Comparison of ENCODE assay signal across 28 cellular contexts in the genomic region with DNA sequence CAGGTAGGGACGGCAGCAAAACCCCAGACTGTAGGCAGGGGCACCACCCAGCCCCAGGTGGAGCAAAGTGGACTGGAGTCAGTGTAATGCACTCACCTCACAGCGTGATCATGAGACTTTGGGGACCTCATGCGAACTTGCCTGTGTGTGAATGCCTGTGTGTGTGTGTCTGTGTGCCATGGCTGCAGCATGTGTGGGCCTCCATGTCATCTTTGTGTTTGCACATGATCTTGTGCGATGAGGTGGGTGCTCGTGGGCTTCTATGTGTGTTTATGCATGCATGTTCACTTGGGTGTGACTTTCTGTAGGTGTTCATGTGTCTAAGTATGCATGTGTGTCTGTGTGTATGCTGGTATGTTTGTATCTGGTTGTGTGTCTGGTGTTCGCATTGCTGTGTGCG.
"Had no signal": no experiment of that assay in that cellular context is flagged by ENCODE, and none has a peak within 500 bp of the region (broad histone marks: within the 10 kb centered on the region; RNA-seq: fewer than 3 reads in every experiment).

No MANE protein-coding gene starts in this region.

- H3K27ac ChIP-seq: heart right ventricle, hepatocyte, left ventricle myocardium inferior, pancreas, prostate gland, sigmoid colon, spleen, suprapubic skin, thoracic aorta, tibial nerve, upper lobe of right lung, uterus had no signal

- H3K27ac Mint-ChIP-seq: mesothelial cell of epicardium; naive B cell; natural killer cell; stimulated activated effector memory CD8-positive, alpha-beta T cell treated with anti-CD3 and anti-CD28 coated beads, Interleukin-12 subunit alpha, Interleukin-12 subunit beta, amount 100 ng/mL, for 72 hours; stimulated activated naive CD8-positive, alpha-beta T cell treated with anti-CD3 and anti-CD28 coated beads, Interleukin-15, Interleukin-2, amounts not matched to agents 100 ng/mL and 50 ng/mL, for 24 hours had no signal

- H3K4me2 ChIP-seq: hepatocyte had no signal

- H3K36me3 ChIP-seq: heart right ventricle, left ventricle myocardium inferior, pancreas, prostate gland, sigmoid colon, spleen, suprapubic skin, thoracic aorta, tibial nerve, upper lobe of right lung, uterus had no signal

- H3K9me3 ChIP-seq: heart right ventricle, left ventricle myocardium inferior, pancreas, prostate gland, sigmoid colon, spleen, suprapubic skin, thoracic aorta, tibial nerve, upper lobe of right lung, uterus had no signal

- H3K4me3 ChIP-seq: heart right ventricle, hepatocyte, left ventricle myocardium inferior, lung, pancreas, prostate gland, sigmoid colon, spleen, suprapubic skin, thoracic aorta, tibial nerve, upper lobe of right lung, uterus had no signal

- H3K36me3 Mint-ChIP-seq: mesothelial cell of epicardium; naive B cell; natural killer cell; stimulated activated effector memory CD8-positive, alpha-beta T cell treated with anti-CD3 and anti-CD28 coated beads, Interleukin-12 subunit alpha, Interleukin-12 subunit beta, amount 100 ng/mL, for 72 hours had no signal

- H3K9me3 Mint-ChIP-seq: naive B cell; natural killer cell; stimulated activated effector memory CD8-positive, alpha-beta T cell treated with anti-CD3 and anti-CD28 coated beads, Interleukin-12 subunit alpha, Interleukin-12 subunit beta, amount 100 ng/mL, for 72 hours; stimulated activated naive CD8-positive, alpha-beta T cell treated with anti-CD3 and anti-CD28 coated beads, Interleukin-15, Interleukin-2, amounts not matched to agents 100 ng/mL and 50 ng/mL, for 24 hours had no signal

- H3K4me1 Mint-ChIP-seq: natural killer cell; stimulated activated effector memory CD8-positive, alpha-beta T cell treated with anti-CD3 and anti-CD28 coated beads, Interleukin-12 subunit alpha, Interleukin-12 subunit beta, amount 100 ng/mL, for 72 hours had no signal

- H3K27me3 ChIP-seq: hepatocyte, pancreas, sigmoid colon, suprapubic skin, tibial nerve, upper lobe of right lung, uterus had no signal

- FAIRE-seq: keratinocyte, pancreas, small intestine had no signal

- H3K4me3 Mint-ChIP-seq: mesothelial cell of epicardium; naive B cell; natural killer cell; stimulated activated effector memory CD8-positive, alpha-beta T cell treated with anti-CD3 and anti-CD28 coated beads, Interleukin-12 subunit alpha, Interleukin-12 subunit beta, amount 100 ng/mL, for 72 hours; stimulated activated naive CD8-positive, alpha-beta T cell treated with anti-CD3 and anti-CD28 coated beads, Interleukin-15, Interleukin-2, amounts not matched to agents 100 ng/mL and 50 ng/mL, for 24 hours had no signal

- H3K4me1 ChIP-seq: heart right ventricle, left ventricle myocardium inferior, pancreas, prostate gland, sigmoid colon, spleen, suprapubic skin, tibial nerve, upper lobe of right lung, uterus had no signal

- H3K79me2 ChIP-seq: hepatocyte had no signal

- ATAC-seq: heart right ventricle; left cardiac atrium; natural killer cell; pancreas; right cardiac atrium; stimulated activated effector memory CD8-positive, alpha-beta T cell treated with anti-CD3 and anti-CD28 coated beads, Interleukin-12 subunit alpha, Interleukin-12 subunit beta, amount 100 ng/mL, for 72 hours had no signal

- DNase-seq: heart right ventricle; kidney glomerular epithelial cell; left cardiac atrium; left ventricle myocardium inferior; mesendoderm; naive B cell; natural killer cell; nucleus accumbens; pancreas; posterior cingulate gyrus; right cardiac atrium; sigmoid colon; small intestine; spleen; stimulated activated CD4-positive, alpha-beta T cell treated with anti-CD3 and anti-CD28 coated beads, Interleukin-4, amount 100 ng/mL, for 24 hours; stimulated activated naive CD4-positive, alpha-beta T cell; upper lobe of right lung; uterus had no signal

- H2AFZ ChIP-seq: hepatocyte had no signal
